In the genomic region with DNA sequence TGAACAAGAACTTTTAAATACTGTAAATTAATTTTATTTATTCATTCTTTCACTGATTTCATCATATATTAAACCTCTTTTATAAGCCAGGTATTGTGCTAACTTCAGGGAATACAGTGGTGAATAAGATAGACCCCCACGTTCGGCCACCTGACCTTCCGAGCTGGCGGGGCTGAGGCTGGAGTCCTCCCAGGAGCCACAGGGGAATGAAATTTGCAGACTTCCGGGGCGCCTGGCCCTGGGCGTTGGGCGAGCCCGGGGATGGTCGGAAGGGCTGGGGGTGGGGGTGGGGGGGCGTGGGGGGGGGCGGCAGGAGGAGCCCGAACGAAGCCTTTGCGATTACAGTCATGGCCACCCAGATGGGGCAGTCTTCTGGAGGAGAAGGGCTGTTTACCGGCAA, we compare ENCODE assay signal across 27 cellular contexts.
"Had no signal": no experiment of that assay in that cellular context is flagged by ENCODE, and none has a peak within 500 bp of the region (broad histone marks: within the 10 kb centered on the region; RNA-seq: fewer than 3 reads in every experiment).

No MANE protein-coding gene starts in this region.

- H3K4me1 Mint-ChIP-seq: stimulated activated effector memory CD8-positive, alpha-beta T cell treated with anti-CD3 and anti-CD28 coated beads, Interleukin-12 subunit alpha, Interleukin-12 subunit beta, amount 100 ng/mL, for 72 hours; stimulated activated memory B cell treated with anti-CD40 and anti-IgM and Interleukin-4, amounts not matched to agents 10 μg/mL and 1 μg/mL and 100 μg/mL, for 72 hours; stimulated activated naive B cell treated with anti-CD40 and anti-IgM and Interleukin-4, amounts not matched to agents 10 μg/mL and 1 μg/mL and 100 μg/mL, for 72 hours; stimulated activated naive CD8-positive, alpha-beta T cell treated with anti-CD3 and anti-CD28 coated beads, Interleukin-15, amount 100 ng/mL, for 72 hours had no signal

- H3K27ac Mint-ChIP-seq: stimulated activated effector memory CD8-positive, alpha-beta T cell treated with anti-CD3 and anti-CD28 coated beads, Interleukin-12 subunit alpha, Interleukin-12 subunit beta, amount 100 ng/mL, for 72 hours; stimulated activated memory B cell treated with anti-CD40 and anti-IgM and Interleukin-4, amounts not matched to agents 10 μg/mL and 1 μg/mL and 100 μg/mL, for 72 hours; stimulated activated naive B cell treated with anti-CD40 and anti-IgM and Interleukin-4, amounts not matched to agents 10 μg/mL and 1 μg/mL and 100 μg/mL, for 72 hours; stimulated activated naive CD8-positive, alpha-beta T cell treated with anti-CD3 and anti-CD28 coated beads, Interleukin-15, amount 100 ng/mL, for 72 hours; stimulated activated naive CD8-positive, alpha-beta T cell treated with anti-CD3 and anti-CD28 coated beads, Interleukin-15, Interleukin-2, amounts not matched to agents 100 ng/mL and 50 ng/mL, for 24 hours; type B pancreatic cell had no signal

- DNase-seq: stimulated activated CD4-positive, alpha-beta T cell treated with anti-CD3 and anti-CD28 coated beads, Interleukin-2, amount 100 ng/mL, for 48 hours; stimulated activated CD4-positive, alpha-beta T cell treated with anti-CD3 and anti-CD28 coated beads, Interleukin-4, amount 100 ng/mL, for 1 hour; stimulated activated CD4-positive, alpha-beta T cell treated with anti-CD3 and anti-CD28 coated beads, Interleukin-4, amount 100 ng/mL, for 24 hours; stimulated activated CD4-positive, alpha-beta T cell treated with anti-CD3 and anti-CD28 coated beads, Interleukin-4, amount 100 ng/mL, for 4 hours; stimulated activated CD8-positive, alpha-beta memory T cell treated with anti-CD3 and anti-CD28 coated beads, Interleukin-4, amount 100 ng/mL, for 48 hours; stimulated activated naive B cell treated with anti-CD40 and anti-IgM and Interleukin-4, amounts not matched to agents 10 μg/mL and 1 μg/mL and 100 μg/mL, for 72 hours; stimulated activated naive CD4-positive, alpha-beta T cell; stimulated activated naive CD4-positive, alpha-beta T cell treated with Interleukin-2 at 50 U/mL for 16 hours; stimulated activated naive CD8-positive, alpha-beta T cell treated with anti-CD3 and anti-CD28 coated beads, Interleukin-15, amount 100 ng/mL, for 72 hours; stimulated activated naive CD8-positive, alpha-beta T cell treated with anti-CD3 and anti-CD28 coated beads, Interleukin-15, Interleukin-2, amounts not matched to agents 100 U/mL and 50 U/mL, for 24 hours; stomach; substantia nigra; testis; thyroid gland; tibial artery; transverse colon; trophoblast cell; upper lobe of right lung; uterus had no signal

- ATAC-seq: stimulated activated effector memory CD8-positive, alpha-beta T cell treated with anti-CD3 and anti-CD28 coated beads, Interleukin-12 subunit alpha, Interleukin-12 subunit beta, amount 100 ng/mL, for 72 hours; stimulated activated memory B cell treated with anti-CD40 and anti-IgM and Interleukin-4, amounts not matched to agents 10 μg/mL and 1 μg/mL and 100 μg/mL, for 72 hours; stimulated activated naive B cell treated with anti-CD40 and anti-IgM and Interleukin-4, amounts not matched to agents 10 μg/mL and 1 μg/mL and 100 μg/mL, for 72 hours; stimulated activated naive CD8-positive, alpha-beta T cell treated with anti-CD3 and anti-CD28 coated beads, Interleukin-15, amount 100 ng/mL, for 72 hours; stimulated activated naive CD8-positive, alpha-beta T cell treated with anti-CD3 and anti-CD28 coated beads, Interleukin-15, Interleukin-2, amounts not matched to agents 100 U/mL and 50 U/mL, for 24 hours; upper lobe of right lung had no signal

- H3K4me1 ChIP-seq: stomach, suprapubic skin, testis, thyroid gland, tibial artery, tibial nerve, transverse colon, upper lobe of left lung, upper lobe of right lung, uterus had no signal

- H3K27me3 Mint-ChIP-seq: stimulated activated memory B cell treated with anti-CD40 and anti-IgM and Interleukin-4, amounts not matched to agents 10 μg/mL and 1 μg/mL and 100 μg/mL, for 72 hours; stimulated activated naive B cell treated with anti-CD40 and anti-IgM and Interleukin-4, amounts not matched to agents 10 μg/mL and 1 μg/mL and 100 μg/mL, for 72 hours; stimulated activated naive CD8-positive, alpha-beta T cell treated with anti-CD3 and anti-CD28 coated beads, Interleukin-15, amount 100 ng/mL, for 72 hours; stimulated activated naive CD8-positive, alpha-beta T cell treated with anti-CD3 and anti-CD28 coated beads, Interleukin-15, Interleukin-2, amounts not matched to agents 100 ng/mL and 50 ng/mL, for 24 hours; type B pancreatic cell had no signal

- H3K27ac ChIP-seq: stomach, suprapubic skin, testis, thoracic aorta, thyroid gland, tibial artery, transverse colon, upper lobe of left lung, upper lobe of right lung, uterus had no signal

- H3K4me3 ChIP-seq: stomach, suprapubic skin, testis, thoracic aorta, thyroid gland, tibial artery, tibial nerve, transverse colon, upper lobe of left lung, upper lobe of right lung, uterus had no signal

- H3K9me3 Mint-ChIP-seq: stimulated activated memory B cell treated with anti-CD40 and anti-IgM and Interleukin-4, amounts not matched to agents 10 μg/mL and 1 μg/mL and 100 μg/mL, for 72 hours; stimulated activated naive CD8-positive, alpha-beta T cell treated with anti-CD3 and anti-CD28 coated beads, Interleukin-15, amount 100 ng/mL, for 72 hours; stimulated activated naive CD8-positive, alpha-beta T cell treated with anti-CD3 and anti-CD28 coated beads, Interleukin-15, Interleukin-2, amounts not matched to agents 100 ng/mL and 50 ng/mL, for 24 hours; type B pancreatic cell had no signal

- H3K27me3 ChIP-seq: stomach, suprapubic skin, testis, thyroid gland, tibial artery, tibial nerve, transverse colon, upper lobe of left lung, upper lobe of right lung, uterus had no signal

- H3K36me3 ChIP-seq: stomach, suprapubic skin, thoracic aorta, thyroid gland, tibial artery, tibial nerve, transverse colon, upper lobe of left lung, upper lobe of right lung, uterus had no signal

- H3K36me3 Mint-ChIP-seq: stimulated activated effector memory CD8-positive, alpha-beta T cell treated with anti-CD3 and anti-CD28 coated beads, Interleukin-12 subunit alpha, Interleukin-12 subunit beta, amount 100 ng/mL, for 72 hours; stimulated activated memory B cell treated with anti-CD40 and anti-IgM and Interleukin-4, amounts not matched to agents 10 μg/mL and 1 μg/mL and 100 μg/mL, for 72 hours; stimulated activated naive B cell treated with anti-CD40 and anti-IgM and Interleukin-4, amounts not matched to agents 10 μg/mL and 1 μg/mL and 100 μg/mL, for 72 hours had no signal

- H3K4me3 Mint-ChIP-seq: stimulated activated effector memory CD8-positive, alpha-beta T cell treated with anti-CD3 and anti-CD28 coated beads, Interleukin-12 subunit alpha, Interleukin-12 subunit beta, amount 100 ng/mL, for 72 hours; stimulated activated memory B cell treated with anti-CD40 and anti-IgM and Interleukin-4, amounts not matched to agents 10 μg/mL and 1 μg/mL and 100 μg/mL, for 72 hours; stimulated activated naive B cell treated with anti-CD40 and anti-IgM and Interleukin-4, amounts not matched to agents 10 μg/mL and 1 μg/mL and 100 μg/mL, for 72 hours; stimulated activated naive CD8-positive, alpha-beta T cell treated with anti-CD3 and anti-CD28 coated beads, Interleukin-15, amount 100 ng/mL, for 72 hours; stimulated activated naive CD8-positive, alpha-beta T cell treated with anti-CD3 and anti-CD28 coated beads, Interleukin-15, Interleukin-2, amounts not matched to agents 100 ng/mL and 50 ng/mL, for 24 hours; type B pancreatic cell had no signal

- H3K9me3 ChIP-seq: stomach, suprapubic skin, testis, thoracic aorta, thyroid gland, tibial artery, tibial nerve, transverse colon, upper lobe of left lung, upper lobe of right lung, uterus had no signal
